In genomic region chr3:12706504-12707253, GRCh38 we compare ENCODE assay signal across 8 cellular contexts.
DNase-seq lines count a peak whose midpoint lies in the region; ATAC-seq and TF ChIP-seq lines count a peak whose summit lies in the region.

No MANE protein-coding gene starts in this region.

- in situ Hi-C loops in astrocyte of the spinal cord (cut with HindIII; ENCODE audit: low sequenced_read_pairs) = no loop called here

- peak; percentile 47 for DNase-seq in NCI-H146 (lab: John Stamatoyannopoulos, UW)
- peak; percentile 8 for DNase-seq in T-helper 22 cell (ENCODE audit: low read depth)
- DNase-seq in astrocyte of the spinal cord (ENCODE audit: low read depth, low spot score) = peak; percentile 70
- DNase-seq in iris pigment epithelial cell (ENCODE audit: low read depth) = peak; percentile 78
- peak; percentile 8 to 21 (median 16) for DNase-seq in stimulated activated CD4-positive, alpha-beta T cell treated with anti-CD3 and anti-CD28 coated beads, TNF-alpha, amount 100 ng/mL, for 1 hour (ENCODE audit: low read depth in 3 of 3, low spot score in 1 of 3)

- H3K4me3 ChIP-seq in astrocyte of the spinal cord (ENCODE audit: low read depth, low read length) = no peak overlapping the region

- ATAC-seq in HG02571 (IDR thresholded peaks at IDR 0.05; ENCODE audit: unreplicated experiment) = peak; percentile 75
- no peak for ATAC-seq in GM21528 (IDR thresholded peaks at IDR 0.05; ENCODE audit: low FRiP score, unreplicated experiment)

- peak; percentile 91 for TF ChIP-seq CTCF in GM12873 (IDR thresholded peaks at IDR 0.05; ENCODE audit: insufficient read depth, low read depth, low read length, missing control alignments)
- peak; percentile 89 for TF ChIP-seq CTCF in astrocyte of the spinal cord (IDR thresholded peaks at IDR 0.05; ENCODE audit: low read depth, low read length)

Comparison
In these comparisons a context has a peak if more than half of its experiments do, and no peak if none do; other contexts are left out.
1. DNase-seq: peak in every context shown above with its lines; median percentile 78 in iris pigment epithelial cell; 70 in astrocyte of the spinal cord; 47 in NCI-H146; 16 in stimulated activated CD4-positive, alpha-beta T cell treated with anti-CD3 and anti-CD28 coated beads, TNF-alpha, amount 100 ng/mL, for 1 hour; 8 in T-helper 22 cell.